ENCODE assay signal across 1 cellular context in the genomic region with DNA sequence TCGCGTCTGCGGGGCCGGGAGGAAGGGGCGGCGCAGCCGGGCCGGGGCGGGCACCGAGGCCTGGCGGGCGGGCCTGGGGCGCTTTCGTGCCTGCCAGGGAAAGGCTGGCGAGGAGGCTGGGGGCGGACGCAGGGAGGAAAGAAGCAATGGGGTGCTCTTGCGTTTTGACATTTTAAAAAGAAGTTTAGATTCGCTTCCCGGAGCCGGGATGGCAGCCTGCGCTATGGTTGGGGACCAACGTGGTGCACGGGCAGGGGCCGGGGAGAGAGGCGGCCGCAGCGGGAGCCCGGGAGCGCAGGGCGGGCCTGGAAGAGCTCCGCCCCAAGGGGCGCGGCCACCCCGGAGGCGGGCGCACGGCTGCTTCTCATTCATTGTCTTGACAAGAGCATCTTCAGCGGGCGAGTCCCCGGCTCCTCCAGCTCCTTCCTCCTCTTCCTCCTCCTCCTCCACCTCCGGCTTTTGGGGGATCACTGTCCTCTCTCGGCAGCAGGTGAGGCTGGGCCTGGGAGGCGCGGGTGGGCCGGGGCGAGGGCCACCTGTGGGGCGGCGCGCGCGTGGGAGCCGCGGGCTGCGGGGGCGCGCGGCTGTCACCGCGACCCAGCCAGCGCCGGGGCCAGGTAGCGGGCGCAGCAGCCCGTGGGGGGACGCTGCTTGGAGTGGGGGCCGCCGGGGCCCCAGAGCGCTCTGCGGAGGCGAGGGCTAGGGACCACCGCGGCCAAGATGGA.
TF ChIP-seq lines count a peak whose summit lies in the region.

CORO1A (plus strand) TSS at position 367 of the 725 bp plus-strand sequence. CDS start 1,608 bp downstream, outside the sequence.

TF ChIP-seq in GM23338, 12 proteins besides CTCF, POLR2A, EP300 and RAD21:
- TF ChIP-seq, protein P1, sequence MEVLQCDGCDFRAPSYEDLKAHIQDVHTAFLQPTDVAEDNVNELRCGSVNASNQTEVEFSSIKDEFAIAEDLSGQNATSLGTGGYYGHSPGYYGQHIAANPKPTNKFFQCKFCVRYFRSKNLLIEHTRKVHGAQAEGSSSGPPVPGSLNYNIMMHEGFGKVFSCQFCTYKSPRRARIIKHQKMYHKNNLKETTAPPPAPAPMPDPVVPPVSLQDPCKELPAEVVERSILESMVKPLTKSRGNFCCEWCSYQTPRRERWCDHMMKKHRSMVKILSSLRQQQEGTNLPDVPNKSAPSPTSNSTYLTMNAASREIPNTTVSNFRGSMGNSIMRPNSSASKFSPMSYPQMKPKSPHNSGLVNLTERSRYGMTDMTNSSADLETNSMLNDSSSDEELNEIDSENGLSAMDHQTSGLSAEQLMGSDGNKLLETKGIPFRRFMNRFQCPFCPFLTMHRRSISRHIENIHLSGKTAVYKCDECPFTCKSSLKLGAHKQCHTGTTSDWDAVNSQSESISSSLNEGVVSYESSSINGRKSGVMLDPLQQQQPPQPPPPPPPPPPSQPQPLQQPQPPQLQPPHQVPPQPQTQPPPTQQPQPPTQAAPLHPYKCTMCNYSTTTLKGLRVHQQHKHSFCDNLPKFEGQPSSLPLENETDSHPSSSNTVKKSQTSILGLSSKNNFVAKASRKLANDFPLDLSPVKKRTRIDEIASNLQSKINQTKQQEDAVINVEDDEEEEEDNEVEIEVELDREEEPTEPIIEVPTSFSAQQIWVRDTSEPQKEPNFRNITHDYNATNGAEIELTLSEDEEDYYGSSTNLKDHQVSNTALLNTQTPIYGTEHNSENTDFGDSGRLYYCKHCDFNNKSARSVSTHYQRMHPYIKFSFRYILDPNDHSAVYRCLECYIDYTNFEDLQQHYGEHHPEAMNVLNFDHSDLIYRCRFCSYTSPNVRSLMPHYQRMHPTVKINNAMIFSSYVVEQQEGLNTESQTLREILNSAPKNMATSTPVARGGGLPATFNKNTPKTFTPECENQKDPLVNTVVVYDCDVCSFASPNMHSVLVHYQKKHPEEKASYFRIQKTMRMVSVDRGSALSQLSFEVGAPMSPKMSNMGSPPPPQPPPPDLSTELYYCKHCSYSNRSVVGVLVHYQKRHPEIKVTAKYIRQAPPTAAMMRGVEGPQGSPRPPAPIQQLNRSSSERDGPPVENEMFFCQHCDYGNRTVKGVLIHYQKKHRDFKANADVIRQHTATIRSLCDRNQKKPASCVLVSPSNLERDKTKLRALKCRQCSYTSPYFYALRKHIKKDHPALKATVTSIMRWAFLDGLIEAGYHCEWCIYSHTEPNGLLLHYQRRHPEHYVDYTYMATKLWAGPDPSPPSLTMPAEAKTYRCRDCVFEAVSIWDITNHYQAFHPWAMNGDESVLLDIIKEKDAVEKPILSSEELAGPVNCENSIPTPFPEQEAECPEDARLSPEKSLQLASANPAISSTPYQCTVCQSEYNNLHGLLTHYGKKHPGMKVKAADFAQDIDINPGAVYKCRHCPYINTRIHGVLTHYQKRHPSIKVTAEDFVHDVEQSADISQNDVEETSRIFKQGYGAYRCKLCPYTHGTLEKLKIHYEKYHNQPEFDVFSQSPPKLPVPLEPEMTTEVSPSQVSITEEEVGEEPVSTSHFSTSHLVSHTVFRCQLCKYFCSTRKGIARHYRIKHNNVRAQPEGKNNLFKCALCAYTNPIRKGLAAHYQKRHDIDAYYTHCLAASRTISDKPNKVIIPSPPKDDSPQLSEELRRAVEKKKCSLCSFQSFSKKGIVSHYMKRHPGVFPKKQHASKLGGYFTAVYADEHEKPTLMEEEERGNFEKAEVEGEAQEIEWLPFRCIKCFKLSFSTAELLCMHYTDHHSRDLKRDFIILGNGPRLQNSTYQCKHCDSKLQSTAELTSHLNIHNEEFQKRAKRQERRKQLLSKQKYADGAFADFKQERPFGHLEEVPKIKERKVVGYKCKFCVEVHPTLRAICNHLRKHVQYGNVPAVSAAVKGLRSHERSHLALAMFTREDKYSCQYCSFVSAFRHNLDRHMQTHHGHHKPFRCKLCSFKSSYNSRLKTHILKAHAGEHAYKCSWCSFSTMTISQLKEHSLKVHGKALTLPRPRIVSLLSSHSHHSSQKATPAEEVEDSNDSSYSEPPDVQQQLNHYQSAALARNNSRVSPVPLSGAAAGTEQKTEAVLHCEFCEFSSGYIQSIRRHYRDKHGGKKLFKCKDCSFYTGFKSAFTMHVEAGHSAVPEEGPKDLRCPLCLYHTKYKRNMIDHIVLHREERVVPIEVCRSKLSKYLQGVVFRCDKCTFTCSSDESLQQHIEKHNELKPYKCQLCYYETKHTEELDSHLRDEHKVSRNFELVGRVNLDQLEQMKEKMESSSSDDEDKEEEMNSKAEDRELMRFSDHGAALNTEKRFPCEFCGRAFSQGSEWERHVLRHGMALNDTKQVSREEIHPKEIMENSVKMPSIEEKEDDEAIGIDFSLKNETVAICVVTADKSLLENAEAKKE (CRISPR knock-in tag; IDR thresholded peaks at IDR 0.05) = no peak
- peak; percentile 66 for TF ChIP-seq POLR2AphosphoS5 (IDR thresholded peaks at IDR 0.05; ENCODE audit: low read depth)
